8 cellular contexts compared by ENCODE assay signal in genomic region chr5:59799668-59800374, GRCh38.
DNase-seq lines count a peak whose midpoint lies in the region; ATAC-seq and TF ChIP-seq lines count a peak whose summit lies in the region.

No MANE protein-coding gene starts in this region.

- H3K4me1 Mint-ChIP-seq in activated naive CD8-positive, alpha-beta T cell treated with anti-CD3 and anti-CD28 coated beads, Interleukin-2, amount 10 ng/mL, durations not matched to agents 7 days and 5 days, result no peaks in the 10 kb centered on the region
- H3K4me1 Mint-ChIP-seq in activated naive CD8-positive, alpha-beta T cell treated with anti-CD3 and anti-CD28 coated beads for 36 hours, result no peaks in the 10 kb centered on the region

- WGBS in GM23248 (ENCODE audit: low coverage in 1 of 2, low lambda C conversion rate in 2 of 2, missing lambda C conversion rate in 2 of 2), 2 experiments, result 31 to 32% methylated on average over 6 of the region's 6 CpGs
- 28% methylated on average over 6 of the region's 6 CpGs for WGBS in SK-N-SH (ENCODE audit: low lambda C conversion rate)

- peak; percentile 63 for ATAC-seq in activated naive CD8-positive, alpha-beta T cell treated with anti-CD3 and anti-CD28 coated beads, Interleukin-2, amount 10 ng/mL, durations not matched to agents 7 days and 5 days (ENCODE audit: low read depth)

- H2AFZ ChIP-seq in GM23248, result no peak overlapping the region
- H2AFZ ChIP-seq in Karpas-422 (ENCODE audit: low read length), result no peak overlapping the region
- H2AFZ ChIP-seq in SK-N-SH (ENCODE audit: low read depth), result 0 out of 2 replicates have a peak overlapping the region, but pooled peaks have one; percentile 15

- H3K4me3 ChIP-seq in GM23248 (no peak overlapping the region), Karpas-422 (ENCODE audit: low read length) (no peak overlapping the region), SK-N-SH (ENCODE audit: low read depth in 2 of 2, low read length in 1 of 2) (no peak overlapping the region; a peak in 1 of 4 replicates), mucosa of stomach (ENCODE audit: low read length) (no peak overlapping the region)

- H3K79me2 ChIP-seq in GM23248 (ENCODE audit: insufficient read depth), result no peaks in the 10 kb centered on the region
- H3K79me2 ChIP-seq in Karpas-422 (ENCODE audit: low read length), result no peaks in the 10 kb centered on the region
- H3K79me2 ChIP-seq in SK-N-SH (ENCODE audit: insufficient read depth), result no peaks in the 10 kb centered on the region

- CTCF ChIA-PET in SK-N-SH (lab: Yijun Ruan, JAX), result interaction anchor here (0.5 to 4.2 kb wide), 44 partner anchors 8 to 914 kb away, joined by 3 to 34 read pairs (median 4); no protein-coding TSS in a partner anchor

- H3K9ac ChIP-seq in GM23248 (no peak overlapping the region), Karpas-422 (ENCODE audit: low read length) (no peak overlapping the region), SK-N-SH (no peak overlapping the region), mucosa of stomach (ENCODE audit: low read length) (peak overlapping the region; percentile 3)

- peaks cover 19% of the 10 kb centered on the region; the same call in 1 of the 2 replicates for H3K27me3 ChIP-seq in GM23248 (replicated peaks; ENCODE audit: insufficient read depth)
- no peaks in the 10 kb centered on the region for H3K27me3 ChIP-seq in Karpas-422 (ENCODE audit: low read length)
- no peaks in the 10 kb centered on the region for H3K27me3 ChIP-seq in SK-N-SH (ENCODE audit: insufficient read depth)
- no peaks in the 10 kb centered on the region for H3K27me3 ChIP-seq in mucosa of stomach (ENCODE audit: control insufficient read depth, insufficient read depth, low read length)

- no peaks in the 10 kb centered on the region for H3K36me3 Mint-ChIP-seq in activated naive CD8-positive, alpha-beta T cell treated with anti-CD3 and anti-CD28 coated beads, Interleukin-2, amount 10 ng/mL, durations not matched to agents 7 days and 5 days
- no peaks in the 10 kb centered on the region for H3K36me3 Mint-ChIP-seq in activated naive CD8-positive, alpha-beta T cell treated with anti-CD3 and anti-CD28 coated beads for 36 hours

- H3K4me3 Mint-ChIP-seq in activated naive CD8-positive, alpha-beta T cell treated with anti-CD3 and anti-CD28 coated beads, Interleukin-2, amount 10 ng/mL, durations not matched to agents 7 days and 5 days, result no peak overlapping the region
- no peak overlapping the region for H3K4me3 Mint-ChIP-seq in activated naive CD8-positive, alpha-beta T cell treated with anti-CD3 and anti-CD28 coated beads for 36 hours

- H3F3A ChIP-seq in GM23248 (ENCODE audit: insufficient read depth), result 0 out of 2 replicates have a peak, but pooled peaks cover 5% of the 10 kb centered on the region
- H3F3A ChIP-seq in SK-N-SH (replicated peaks; ENCODE audit: insufficient read depth), result no peaks in the 10 kb centered on the region

- H4K20me1 ChIP-seq in GM23248 (ENCODE audit: insufficient read depth) (no peaks in the 10 kb centered on the region), Karpas-422 (ENCODE audit: insufficient read depth, low read depth, low read length) (peaks cover 9% of the 10 kb centered on the region; the same call in 1 of the 2 replicates), SK-N-SH (ENCODE audit: insufficient read depth) (no peaks in the 10 kb centered on the region)

- H3K27ac Mint-ChIP-seq in activated naive CD8-positive, alpha-beta T cell treated with anti-CD3 and anti-CD28 coated beads, Interleukin-2, amount 10 ng/mL, durations not matched to agents 7 days and 5 days, result no peak overlapping the region
- no peak overlapping the region for H3K27ac Mint-ChIP-seq in activated naive CD8-positive, alpha-beta T cell treated with anti-CD3 and anti-CD28 coated beads for 36 hours

- no peak overlapping the region for H3K27ac ChIP-seq in GM23248
- H3K27ac ChIP-seq in Karpas-422 (ENCODE audit: low read length), result no peak overlapping the region
- H3K27ac ChIP-seq in SK-N-SH (ENCODE audit: low read depth in 2 of 2, low read length in 1 of 2), result peak overlapping the region; percentile 46 to 74; a peak in 3 of 4 replicates
- peak overlapping the region; percentile 70 for H3K27ac ChIP-seq in epithelial cell of prostate

- no peak for TF ChIP-seq EP300 in SK-N-SH (IDR thresholded peaks at IDR 0.05; ENCODE audit: borderline replicate concordance in 1 of 2, low read depth in 1 of 2, low read length in 1 of 2)

- H3K4me2 ChIP-seq in GM23248 (ENCODE audit: unreplicated experiment) (no peak overlapping the region), Karpas-422 (ENCODE audit: low read depth, low read length, poor library complexity, severe bottlenecking) (no peak overlapping the region), SK-N-SH (no peak overlapping the region; the same call in 1 of the 2 replicates)

- POLR2A ChIA-PET in activated naive CD8-positive, alpha-beta T cell treated with anti-CD3 and anti-CD28 coated beads, Interleukin-2, amount 10 ng/mL, durations not matched to agents 7 days and 5 days (lab: Charles Lee), result interaction anchor here (0.6 kb wide), 1 partner anchor 294 kb away, joined by 3 read pairs; no protein-coding TSS in a partner anchor
- POLR2A ChIA-PET in SK-N-SH (lab: Yijun Ruan, JAX), result no interaction called here

- H3K9me3 ChIP-seq in GM23248 (ENCODE audit: low read depth) (no peaks in the 10 kb centered on the region), Karpas-422 (ENCODE audit: low read length) (no peaks in the 10 kb centered on the region), SK-N-SH (no peaks in the 10 kb centered on the region), mucosa of stomach (ENCODE audit: control insufficient read depth, low read length) (no peaks in the 10 kb centered on the region)

- no peaks in the 10 kb centered on the region for H3K36me3 ChIP-seq in GM23248 (ENCODE audit: low read depth)
- no peaks in the 10 kb centered on the region for H3K36me3 ChIP-seq in Karpas-422 (ENCODE audit: insufficient read depth, low read length)
- no peaks in the 10 kb centered on the region for H3K36me3 ChIP-seq in SK-N-SH (replicated peaks in 1 of 2; ENCODE audit: control insufficient read depth in 1 of 2, insufficient read depth in 2 of 2, low read length in 1 of 2)
- no peaks in the 10 kb centered on the region for H3K36me3 ChIP-seq in mucosa of stomach (ENCODE audit: control insufficient read depth, insufficient read depth, low read length)

- H3K9me3 Mint-ChIP-seq in activated naive CD8-positive, alpha-beta T cell treated with anti-CD3 and anti-CD28 coated beads, Interleukin-2, amount 10 ng/mL, durations not matched to agents 7 days and 5 days, result no peaks in the 10 kb centered on the region
- no peaks in the 10 kb centered on the region for H3K9me3 Mint-ChIP-seq in activated naive CD8-positive, alpha-beta T cell treated with anti-CD3 and anti-CD28 coated beads for 36 hours

- TF ChIP-seq CTCF in SK-N-SH (IDR thresholded peaks at IDR 0.05), result peak; percentile 81

- in situ Hi-C loops in GM23248 (cut with MboI), result loop anchor here (10.0 to 25.0 kb wide), 4 partner anchors 125 to 587 kb away; no protein-coding TSS in a partner anchor

- peaks cover 9% of the 10 kb centered on the region for H3K27me3 Mint-ChIP-seq in activated naive CD8-positive, alpha-beta T cell treated with anti-CD3 and anti-CD28 coated beads, Interleukin-2, amount 10 ng/mL, durations not matched to agents 7 days and 5 days
- H3K27me3 Mint-ChIP-seq in activated naive CD8-positive, alpha-beta T cell treated with anti-CD3 and anti-CD28 coated beads for 36 hours, result peaks cover 14% of the 10 kb centered on the region

- peak; percentile 97 for TF ChIP-seq RAD21 in SK-N-SH (IDR thresholded peaks at IDR 0.05; ENCODE audit: low read length)

- H3K9me2 ChIP-seq in GM23248 (ENCODE audit: insufficient read depth) (no peaks in the 10 kb centered on the region), Karpas-422 (replicated peaks; ENCODE audit: insufficient read depth, low read length) (no peaks in the 10 kb centered on the region), SK-N-SH (no peaks in the 10 kb centered on the region)

- H3K4me1 ChIP-seq in GM23248 (ENCODE audit: insufficient read depth) (peaks cover 10% of the 10 kb centered on the region; the same call in 1 of the 2 replicates), Karpas-422 (ENCODE audit: low read length) (no peaks in the 10 kb centered on the region), SK-N-SH (ENCODE audit: control insufficient read depth in 1 of 2, insufficient read depth in 2 of 2, low read depth in 1 of 2, low read length in 1 of 2) (peaks cover 10 to 15% of the 10 kb centered on the region in 2 experiments), mucosa of stomach (ENCODE audit: control insufficient read depth, insufficient read depth, low read length) (peaks cover 5% of the 10 kb centered on the region)

- no peak for DNase-seq in activated naive CD8-positive, alpha-beta T cell treated with anti-CD3 and anti-CD28 coated beads, Interleukin-2, amount 10 ng/mL, durations not matched to agents 7 days and 5 days
- DNase-seq in activated naive CD8-positive, alpha-beta T cell treated with anti-CD3 and anti-CD28 coated beads for 36 hours, result no peak
- DNase-seq in GM23248 (peak; percentile 68), Karpas-422 (peak; percentile 79), SK-N-SH (peak; percentile 37), epithelial cell of prostate (ENCODE audit: low read depth, low spot score) (no peak), cortex of kidney (lab: John Stamatoyannopoulos, UW) (no peak)

TF ChIP-seq in SK-N-SH, 30 proteins besides CTCF, POLR2A, EP300 and RAD21 (continues in another document):
- TF ChIP-seq IRF3 (IDR thresholded peaks at IDR 0.05; ENCODE audit: low read depth, low read length), result no peak
- TF ChIP-seq RCOR1 (IDR thresholded peaks at IDR 0.05; ENCODE audit: low read length), result 0 out of 2 replicates have a peak, but pooled peaks have one; percentile 15
- TF ChIP-seq PBX3 (IDR thresholded peaks at IDR 0.05), result no peak
- TF ChIP-seq EZH2phosphoT487 (IDR thresholded peaks at IDR 0.05; ENCODE audit: borderline replicate concordance, low read depth), result no peak
- peak; percentile 75 for TF ChIP-seq SMC3 (IDR thresholded peaks at IDR 0.05; ENCODE audit: low read depth, low read length)

Comparison
In these comparisons a context has a peak if more than half of its experiments do, and no peak if none do; other contexts are left out.
1. DNase-seq: peak in GM23248 (single experiment), Karpas-422 (single experiment) and SK-N-SH (single experiment); none in activated naive CD8-positive, alpha-beta T cell treated with anti-CD3 and anti-CD28 coated beads, Interleukin-2, amount 10 ng/mL, durations not matched to agents 7 days and 5 days (single experiment), activated naive CD8-positive, alpha-beta T cell treated with anti-CD3 and anti-CD28 coated beads for 36 hours (single experiment), epithelial cell of prostate (single experiment) and cortex of kidney (single experiment).
2. H3K27ac ChIP-seq: peak in SK-N-SH (2 of 2) and epithelial cell of prostate (single experiment); none in GM23248 (single experiment) and Karpas-422 (single experiment).